ENCODE assay signal across 8 cellular contexts in the genomic region with DNA sequence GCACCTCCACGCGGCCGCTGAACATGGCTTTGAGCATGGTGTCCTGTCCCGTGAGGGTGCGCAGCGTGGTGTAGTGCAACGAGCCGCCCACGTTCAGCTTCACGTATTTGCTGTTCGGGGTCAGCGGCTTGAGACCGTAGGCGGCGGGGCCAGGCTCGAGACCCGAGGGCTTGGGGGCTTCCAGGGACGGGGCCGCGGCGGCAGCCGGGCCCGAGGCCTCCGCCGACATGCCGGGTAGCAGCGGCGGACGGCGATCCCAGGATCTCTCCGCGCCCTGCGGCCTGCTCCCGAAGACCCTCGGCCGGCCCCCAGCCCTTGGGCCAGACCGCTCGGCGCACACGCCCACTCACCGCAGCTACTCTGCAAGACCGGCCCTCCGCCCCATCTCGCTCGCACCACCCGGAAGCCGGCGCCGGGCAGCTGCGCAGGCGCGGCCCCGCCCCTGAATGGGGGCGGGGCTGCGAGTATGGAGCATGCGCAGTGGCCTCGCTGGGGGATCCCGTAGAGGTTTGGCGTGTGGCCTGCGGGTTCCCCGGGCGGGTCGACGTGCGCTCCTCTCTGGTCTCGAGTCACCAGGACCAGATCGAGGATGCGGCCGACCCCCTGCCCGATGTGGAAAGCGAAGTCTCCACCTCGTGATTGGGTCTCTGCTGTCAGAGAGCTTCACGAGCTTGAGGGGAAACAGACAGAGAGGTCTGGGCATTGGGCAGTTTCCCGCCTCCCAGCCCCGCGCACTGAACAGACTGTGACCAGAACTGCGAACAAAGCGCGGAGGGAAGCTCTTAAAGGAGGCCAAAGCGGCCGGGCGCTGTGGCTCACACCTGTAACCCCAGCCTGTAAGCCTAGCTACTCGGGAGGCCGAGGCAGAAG. TPM values are rescaled to one million over a fixed set of nuclear protein-coding genes. Genes with fewer than 3 reads are reported as not detected.
DNase-seq lines count a peak whose midpoint lies in the region; ATAC-seq and TF ChIP-seq lines count a peak whose summit lies in the region.

TSS of gene KCTD13 (minus strand) at position 422 of the 870 bp plus-strand sequence. CDS start at position 229, 193 bp downstream.

- TF ChIP-seq EP300 in stomach (IDR thresholded peaks at IDR 0.05), result no peak

- peak in 2 of 4 donors; percentile 10 to 25 for TF ChIP-seq POLR2A in stomach (IDR thresholded peaks at IDR 0.05)

- no peak for TF ChIP-seq CTCF in GM23338 (conservative IDR thresholded peaks at IDR 0.05; ENCODE audit: low read depth in 2 of 2)
- no peak for TF ChIP-seq CTCF in nephron progenitor cell (IDR thresholded peaks at IDR 0.05)
- TF ChIP-seq CTCF in stomach (IDR thresholded peaks at IDR 0.05), result no peak

- H3K9me3 Mint-ChIP-seq in GM23338 (no peaks in the 10 kb centered on the region), nephron progenitor cell (no peaks in the 10 kb centered on the region)

- H3K4me2 ChIP-seq in GM23338, result peak within 1 kb of the TSS; percentile 96

- DNase-seq in Daoy (ENCODE audit: low read depth), result peak; percentile 81
- DNase-seq in GM23338 (ENCODE audit: low spot score), result peak; percentile 94
- peak; percentile 79 for DNase-seq in LHCN-M2 (ENCODE audit: low read depth)
- DNase-seq in SHP77 (lab: John Stamatoyannopoulos, UW), result peak; percentile 82 to 84
- peak; percentile 89 for DNase-seq in activated effector memory CD4-positive, alpha-beta T cell treated with Interleukin-2 at 50 U/mL for 16 hours
- DNase-seq in fibroblast of the conjunctiva (ENCODE audit: low read depth), result peak; percentile 57
- peak; percentile 93 for DNase-seq in nephron progenitor cell
- DNase-seq in stomach, result peak; percentile 88

- H3K36me3 Mint-ChIP-seq in GM23338 (ENCODE audit: low read depth) (peaks cover 10% of the 10 kb centered on the region; the same call in 2 of the 3 replicates), nephron progenitor cell (ENCODE audit: low read depth) (peaks cover 22% of the 10 kb centered on the region)

- H3K36me3 ChIP-seq in GM23338 (ENCODE audit: insufficient read depth) (no peaks in the 10 kb centered on the region), stomach (peaks cover 0 to 28% (median 23%) of the 10 kb centered on the region in 4 donors)

- peaks cover 3% of the 10 kb centered on the region for H3K27me3 Mint-ChIP-seq in GM23338 (ENCODE audit: insufficient read depth, low read depth, poor library complexity)
- H3K27me3 Mint-ChIP-seq in nephron progenitor cell (ENCODE audit: low read depth, poor library complexity), result peaks cover 4% of the 10 kb centered on the region

- H3K27me3 ChIP-seq in GM23338 (ENCODE audit: insufficient read depth) (no peaks in the 10 kb centered on the region), stomach (no peaks in the 10 kb centered on the region)

- H3K4me3 ChIP-seq in GM23338 (peak within 1 kb of the TSS; percentile 91), stomach (peak within 1 kb of the TSS; percentile 97 to 100 (median 98))

- peaks cover 25% of the 10 kb centered on the region for H3K79me2 ChIP-seq in GM23338 (replicated peaks; ENCODE audit: insufficient read depth)

- H3K4me1 ChIP-seq in GM23338 (ENCODE audit: insufficient read depth) (peaks cover 14% of the 10 kb centered on the region; the same call in 1 of the 2 replicates), stomach (peaks cover 20 to 44% (median 30%) of the 10 kb centered on the region in 4 donors)

- peaks cover 19% of the 10 kb centered on the region for H3K4me1 Mint-ChIP-seq in GM23338
- peaks cover 37% of the 10 kb centered on the region for H3K4me1 Mint-ChIP-seq in nephron progenitor cell

- peak within 1 kb of the TSS; percentile 87 for H3K4me3 Mint-ChIP-seq in GM23338
- peak within 1 kb of the TSS; percentile 98 for H3K4me3 Mint-ChIP-seq in nephron progenitor cell

- ATAC-seq in GM23338, result peak; percentile 96

- peak within 1 kb of the TSS; percentile 95 for H2AFZ ChIP-seq in GM23338

- H4K20me1 ChIP-seq in GM23338 (replicated peaks; ENCODE audit: insufficient read depth), result no peaks in the 10 kb centered on the region; the same call in none of the 2 replicates

- peaks cover 5% of the 10 kb centered on the region; the same call in 1 of the 2 replicates for H3F3A ChIP-seq in GM23338 (replicated peaks; ENCODE audit: low read depth)

- H3K27ac ChIP-seq in GM23338 (ENCODE audit: low read depth) (peak within 1 kb of the TSS; percentile 90; the same call in 1 of the 2 replicates), stomach (peak within 1 kb of the TSS; percentile 84 to 92 (median 91))

- 0 to 1% (median 0%) methylated on average over 31 to 84 of the region's 84 CpGs for WGBS in stomach, 5 donors

- H3K27ac Mint-ChIP-seq in GM23338 (peak within 1 kb of the TSS; percentile 98), nephron progenitor cell (peak within 1 kb of the TSS; percentile 99)

- no peaks in the 10 kb centered on the region for H3K9me2 ChIP-seq in GM23338 (ENCODE audit: insufficient read depth)

- intact Hi-C loops in stomach (cut with DNase I; ENCODE audit: low total_unique reads), result no loop called here

- no peaks in the 10 kb centered on the region for H3K9me3 ChIP-seq in stomach

TF ChIP-seq in GM23338, 12 proteins besides CTCF, POLR2A, EP300 and RAD21:
- TF ChIP-seq JUNB (IDR thresholded peaks at IDR 0.05; ENCODE audit: unreplicated experiment) (no peak), POLR2AphosphoS5 (IDR thresholded peaks at IDR 0.05; ENCODE audit: low read depth) (peak; percentile 99)
TF ChIP-seq in GM23338: peak in this region for 1.

RNA-seq across cellular contexts. Expression of gene KCTD13, which starts in this region (rescaled TPM):
- 9.0 and 24.2 TPM in 2 replicates for total RNA-seq in Daoy (2014; rRNA removed; shearing (Covaris generic))
- 8.9 and 12.2 TPM in 2 replicates for total RNA-seq in GM23338 (2014; rRNA removed; shearing (Covaris generic))
- polyA plus RNA-seq in GM23338 (2016; fragmentation: Nextera tagmentation; extraction: Ambion mirVana) (8.7 and 10.1 TPM in 2 replicates), stomach (10 to 100 TPM in 1 of 3 donors, 1 to 10 TPM in 2; 6.3 to 14.3 (median 7.4) TPM)
- total RNA-seq in LHCN-M2 (2014; rRNA removed) (12.2 and 18.3 TPM in 2 replicates), stomach (100 to 1,000 TPM in 1 of 5 donors, 10 to 100 TPM in 4; 15.4 to 182 (median 35.3) TPM)
- polyA plus RNA-seq in LHCN-M2 (2012), result 12.6 TPM

Comparison
In these comparisons a context has a peak if more than half of its experiments do, and no peak if none do; other contexts are left out.
1. Peak in every context shown above with its lines: DNase-seq, ATAC-seq, H3K4me3 ChIP-seq and H3K27ac ChIP-seq.